ENCODE assay signal across 8 cellular contexts in genomic region chr5:72523960-72524582, GRCh38. TPM values are rescaled to one million over a fixed set of nuclear protein-coding genes. Genes with fewer than 3 reads are reported as not detected.
DNase-seq lines count a peak whose midpoint lies in the region; ATAC-seq and TF ChIP-seq lines count a peak whose summit lies in the region.

No MANE protein-coding gene starts in this region.

- no peak overlapping the region for H3K4me3 ChIP-seq in cardiac fibroblast (replicated peaks in 1 of 2; ENCODE audit: low read depth in 2 of 2, low read length in 2 of 2)

- ATAC-seq in GM21526 (IDR thresholded peaks at IDR 0.05; ENCODE audit: low FRiP score, unreplicated experiment), result peak; percentile 62

- TF ChIP-seq CTCF in cardiac fibroblast (IDR thresholded peaks at IDR 0.05; ENCODE audit: low read depth, low read length), result peak; percentile 56

- peak; percentile 68 for DNase-seq in CD1c-positive myeloid dendritic cell (ENCODE audit: extremely low spot score)
- DNase-seq in NCI-H526 (lab: John Stamatoyannopoulos, UW), result peak; percentile 32
- DNase-seq in cardiac fibroblast (ENCODE audit: low read depth in 2 of 2), result peak; percentile 94 to 96
- peak; percentile 69 to 94 for DNase-seq in lung microvascular endothelial cell (ENCODE audit: low read depth in 2 of 2)
- DNase-seq in stimulated activated CD8-positive, alpha-beta memory T cell treated with anti-CD3 and anti-CD28 coated beads, Interleukin-4, amount 100 ng/mL, for 48 hours, result no peak
- no peak for DNase-seq in stimulated activated naive CD4-positive, alpha-beta T cell (lab: John Stamatoyannopoulos, UW)
- DNase-seq in activated CD4-positive, CD25-positive, alpha-beta regulatory T cell (lab: John Stamatoyannopoulos, UW), result no peak

RNA-seq across cellular contexts. Expression of gene ZNF366, which starts 16.9 kb away (rescaled TPM):
- 0.40 and 1.3 TPM in 2 replicates for total RNA-seq in lung microvascular endothelial cell

Comparison
In these comparisons a context has a peak if more than half of its experiments do, and no peak if none do; other contexts are left out.
1. DNase-seq: peak in CD1c-positive myeloid dendritic cell (single experiment), NCI-H526 (2 of 2), cardiac fibroblast (2 of 2) and lung microvascular endothelial cell (2 of 2); none in stimulated activated CD8-positive, alpha-beta memory T cell treated with anti-CD3 and anti-CD28 coated beads, Interleukin-4, amount 100 ng/mL, for 48 hours (single experiment), stimulated activated naive CD4-positive, alpha-beta T cell (0 of 6) and activated CD4-positive, CD25-positive, alpha-beta regulatory T cell (0 of 4).